ENCODE assay signal across 22 cellular contexts in genomic region chr13:75803982-75804381, GRCh38.
DNase-seq lines count a peak whose midpoint lies in the region; ATAC-seq and TF ChIP-seq lines count a peak whose summit lies in the region.
"Had no signal": no experiment of that assay in that cellular context is flagged by ENCODE, and none has a peak within 500 bp of the region (broad histone marks: within the 10 kb centered on the region; RNA-seq: fewer than 3 reads in every experiment).

No MANE protein-coding gene starts in this region.

- H3K27me3 ChIP-seq in heart right ventricle (no peaks in the 10 kb centered on the region), transverse colon (no peaks in the 10 kb centered on the region), Caco-2 (replicated peaks; ENCODE audit: control insufficient read depth, insufficient read depth, low read length) (no peaks in the 10 kb centered on the region)
- H3K27me3 ChIP-seq: sigmoid colon had no signal

- H3K4me1 Mint-ChIP-seq in activated T-cell treated with anti-CD3 and anti-CD28 coated beads, Interleukin-2, amount 50 U/mL, for 72 hours (ENCODE audit: low read depth), result peaks cover 51% of the 10 kb centered on the region
- H3K4me1 Mint-ChIP-seq in activated T-cell treated with anti-CD3 and anti-CD28 coated beads, Interleukin-2, amount 50 U/mL, for 4 hours (ENCODE audit: low read depth), result peaks cover 30% of the 10 kb centered on the region
- H3K4me1 Mint-ChIP-seq in progenitor cell of endocrine pancreas (ENCODE audit: low read depth) (peaks cover 16% of the 10 kb centered on the region), Caco-2 (ENCODE audit: low read depth, unreplicated experiment) (peaks cover 41% of the 10 kb centered on the region)
- H3K4me1 Mint-ChIP-seq in natural killer cell treated with Interleukin-12 subunit alpha and Interleukin-12 subunit beta and Interleukin-15 and Interleukin-18, amount 100 ng/mL, for 72 hours (ENCODE audit: low read depth in 2 of 2), result peaks cover 10 to 11% of the 10 kb centered on the region in 2 donors

- no peak for TF ChIP-seq POLR2A in transverse colon (IDR thresholded peaks at IDR 0.05)

- H3K36me3 ChIP-seq in heart right ventricle, result peaks cover 0 to 20% (median 0%) of the 10 kb centered on the region in 9 donors
- H3K36me3 ChIP-seq in transverse colon, result peaks cover 0 to 7% (median 1%) of the 10 kb centered on the region in 4 donors
- peaks cover 4% of the 10 kb centered on the region for H3K36me3 ChIP-seq in Caco-2 (ENCODE audit: control insufficient read depth, insufficient read depth, low read length)
- H3K36me3 ChIP-seq: sigmoid colon had no signal

- TF ChIP-seq CTCF in heart right ventricle (IDR thresholded peaks at IDR 0.05), result no peak
- no peak for TF ChIP-seq CTCF in progenitor cell of endocrine pancreas (IDR thresholded peaks at IDR 0.05; ENCODE audit: unreplicated experiment)
- TF ChIP-seq CTCF in transverse colon (IDR thresholded peaks at IDR 0.05), result no peak
- no peak for TF ChIP-seq CTCF in Caco-2 (IDR thresholded peaks at IDR 0.05; ENCODE audit: insufficient read depth in 1 of 2, low read depth in 1 of 2, low read length in 1 of 2, severe bottlenecking in 1 of 2, unreplicated experiment in 1 of 2)

- intact Hi-C loops in heart right ventricle (cut with DNase I) (loop anchor here in 6 of 10 donors (5.0 to 10.0 kb wide), 3 partner anchors 42 to 109 kb away; no protein-coding TSS in a partner anchor), transverse colon (cut with DNase I; ENCODE audit: low total_unique reads) (no loop called here), Caco-2 (cut with micrococcal nuclease; ENCODE audit: unreplicated experiment) (no loop called here)

- no peaks in the 10 kb centered on the region for H3K9me3 Mint-ChIP-seq in activated T-cell treated with anti-CD3 and anti-CD28 coated beads, Interleukin-2, amount 50 U/mL, for 72 hours
- no peaks in the 10 kb centered on the region for H3K9me3 Mint-ChIP-seq in activated T-cell treated with anti-CD3 and anti-CD28 coated beads, Interleukin-2, amount 50 U/mL, for 4 hours
- H3K9me3 Mint-ChIP-seq in progenitor cell of endocrine pancreas (ENCODE audit: low read depth), result no peaks in the 10 kb centered on the region
- H3K9me3 Mint-ChIP-seq in natural killer cell treated with Interleukin-12 subunit alpha and Interleukin-12 subunit beta and Interleukin-15 and Interleukin-18, amount 100 ng/mL, for 72 hours, result no peaks in the 10 kb centered on the region
- H3K9me3 Mint-ChIP-seq in Caco-2 (ENCODE audit: unreplicated experiment), result no peaks in the 10 kb centered on the region
- H3K9me3 Mint-ChIP-seq: activated CD8-positive, alpha-beta T cell treated with anti-CD3 and anti-CD28 coated beads for 36 hours; activated naive CD8-positive, alpha-beta T cell treated with anti-CD3 and anti-CD28 coated beads for 36 hours had no signal

- CTCF ChIA-PET in Caco-2 (lab: Charles Lee), result no interaction called here

- DNase-seq in activated T-cell treated with anti-CD3 and anti-CD28 coated beads, Interleukin-2, amount 50 U/mL, for 72 hours, result no peak
- no peak for DNase-seq in activated T-cell treated with anti-CD3 and anti-CD28 coated beads, Interleukin-2, amount 50 U/mL, for 4 hours
- DNase-seq in heart right ventricle, result peak in 1 of 2 donors; percentile 32
- no peak for DNase-seq in progenitor cell of endocrine pancreas (ENCODE audit: low spot score, unreplicated experiment)
- DNase-seq in transverse colon, result no peak
- DNase-seq in natural killer cell treated with Interleukin-12 subunit alpha and Interleukin-12 subunit beta and Interleukin-15 and Interleukin-18, amount 100 ng/mL, for 72 hours (ENCODE audit: low spot score), result no peak
- no peak for DNase-seq in Kasumi-1 (lab: John Stamatoyannopoulos, UW)
- DNase-seq in Caco-2, result no peak
- DNase-seq: activated CD8-positive, alpha-beta T cell treated with anti-CD3 and anti-CD28 coated beads for 36 hours; activated naive CD8-positive, alpha-beta T cell treated with anti-CD3 and anti-CD28 coated beads for 36 hours; central memory CD4-positive, alpha-beta T cell; effector CD8-positive, alpha-beta T cell; hippocampal formation; KBM-7; kidney glomerular epithelial cell; MV-4-11; NCI-H1930; NCI-H345; sigmoid colon; stimulated activated CD4-positive, alpha-beta T cell treated with anti-CD3 and anti-CD28 coated beads, Interleukin-2, amount 100 ng/mL, for 24 hours had no signal

- no peak overlapping the region for H3K4me3 Mint-ChIP-seq in activated T-cell treated with anti-CD3 and anti-CD28 coated beads, Interleukin-2, amount 50 U/mL, for 72 hours
- H3K4me3 Mint-ChIP-seq in activated T-cell treated with anti-CD3 and anti-CD28 coated beads, Interleukin-2, amount 50 U/mL, for 4 hours, result no peak overlapping the region
- H3K4me3 Mint-ChIP-seq in progenitor cell of endocrine pancreas (ENCODE audit: low read depth) (no peak overlapping the region), Caco-2 (ENCODE audit: unreplicated experiment) (no peak overlapping the region)
- no peak overlapping the region for H3K4me3 Mint-ChIP-seq in natural killer cell treated with Interleukin-12 subunit alpha and Interleukin-12 subunit beta and Interleukin-15 and Interleukin-18, amount 100 ng/mL, for 72 hours
- H3K4me3 Mint-ChIP-seq: activated naive CD8-positive, alpha-beta T cell treated with anti-CD3 and anti-CD28 coated beads for 36 hours; B cell had no signal

- BruUV-seq in Caco-2 (replicated peaks; lab: Mats Ljungman, UMichigan), result no TSS peak

- no peaks in the 10 kb centered on the region for H3K9me3 ChIP-seq in heart right ventricle
- H3K9me3 ChIP-seq in transverse colon, result no peaks in the 10 kb centered on the region
- no peaks in the 10 kb centered on the region for H3K9me3 ChIP-seq in Caco-2
- H3K9me3 ChIP-seq: sigmoid colon had no signal

- POLR2A ChIA-PET in Caco-2 (lab: Charles Lee), result no interaction called here

- H3K27ac ChIP-seq in heart right ventricle, result peak overlapping the region; percentile 61 to 94 (median 88)
- no peak overlapping the region for H3K27ac ChIP-seq in transverse colon
- H3K27ac ChIP-seq: 22Rv1, sigmoid colon had no signal

- H3K27me3 Mint-ChIP-seq in activated T-cell treated with anti-CD3 and anti-CD28 coated beads, Interleukin-2, amount 50 U/mL, for 72 hours (ENCODE audit: low read depth), result no peaks in the 10 kb centered on the region
- no peaks in the 10 kb centered on the region for H3K27me3 Mint-ChIP-seq in activated T-cell treated with anti-CD3 and anti-CD28 coated beads, Interleukin-2, amount 50 U/mL, for 4 hours (ENCODE audit: low read depth)
- H3K27me3 Mint-ChIP-seq in progenitor cell of endocrine pancreas (no peaks in the 10 kb centered on the region), Caco-2 (ENCODE audit: insufficient read depth, unreplicated experiment) (no peaks in the 10 kb centered on the region)
- no peaks in the 10 kb centered on the region for H3K27me3 Mint-ChIP-seq in natural killer cell treated with Interleukin-12 subunit alpha and Interleukin-12 subunit beta and Interleukin-15 and Interleukin-18, amount 100 ng/mL, for 72 hours
- H3K27me3 Mint-ChIP-seq: activated CD8-positive, alpha-beta T cell treated with anti-CD3 and anti-CD28 coated beads for 36 hours; activated naive CD8-positive, alpha-beta T cell treated with anti-CD3 and anti-CD28 coated beads for 36 hours; B cell had no signal

- 46 to 61% methylated on average over 8 of the region's 8 CpGs for WGBS in heart right ventricle, 2 donors
- WGBS in transverse colon (ENCODE audit: low coverage in 1 of 2), 2 donors, result 87% methylated on average over 3 to 8 of the region's 8 CpGs

- H3K4me1 ChIP-seq in heart right ventricle, result peaks cover 0 to 38% (median 11%) of the 10 kb centered on the region in 9 donors
- H3K4me1 ChIP-seq in transverse colon, result peaks cover 0 to 33% (median 11%) of the 10 kb centered on the region in 4 donors
- H3K4me1 ChIP-seq in Caco-2, result no peaks in the 10 kb centered on the region
- H3K4me1 ChIP-seq: sigmoid colon had no signal

- peaks cover 0 to 2% of the 10 kb centered on the region in 2 donors for H3K36me3 Mint-ChIP-seq in activated T-cell treated with anti-CD3 and anti-CD28 coated beads, Interleukin-2, amount 50 U/mL, for 72 hours (ENCODE audit: insufficient read depth in 2 of 2)
- H3K36me3 Mint-ChIP-seq in activated T-cell treated with anti-CD3 and anti-CD28 coated beads, Interleukin-2, amount 50 U/mL, for 4 hours (ENCODE audit: insufficient read depth), result peaks cover 16% of the 10 kb centered on the region
- H3K36me3 Mint-ChIP-seq in progenitor cell of endocrine pancreas (ENCODE audit: insufficient read depth) (no peaks in the 10 kb centered on the region), Caco-2 (ENCODE audit: insufficient read depth, unreplicated experiment) (peaks cover 100% of the 10 kb centered on the region)
- H3K36me3 Mint-ChIP-seq in natural killer cell treated with Interleukin-12 subunit alpha and Interleukin-12 subunit beta and Interleukin-15 and Interleukin-18, amount 100 ng/mL, for 72 hours, result no peaks in the 10 kb centered on the region

- peak overlapping the region in 9 of 10 donors; percentile 25 to 60 (median 52) for H3K4me3 ChIP-seq in heart right ventricle
- H3K4me3 ChIP-seq in transverse colon, result no peak overlapping the region
- no peak overlapping the region for H3K4me3 ChIP-seq in Caco-2 (ENCODE audit: low read depth, low read length)
- H3K4me3 ChIP-seq: sigmoid colon had no signal

- no peak for ATAC-seq in activated T-cell treated with anti-CD3 and anti-CD28 coated beads, Interleukin-2, amount 50 U/mL, for 72 hours (replicated peaks in 1 of 2)
- ATAC-seq in activated T-cell treated with anti-CD3 and anti-CD28 coated beads, Interleukin-2, amount 50 U/mL, for 4 hours, result no peak
- peak; percentile 74 to 88 (median 78) for ATAC-seq in heart right ventricle
- ATAC-seq in natural killer cell treated with Interleukin-12 subunit alpha and Interleukin-12 subunit beta and Interleukin-15 and Interleukin-18, amount 100 ng/mL, for 72 hours, result no peak

- peak overlapping the region; percentile 82 for H3K27ac Mint-ChIP-seq in activated T-cell treated with anti-CD3 and anti-CD28 coated beads, Interleukin-2, amount 50 U/mL, for 72 hours
- H3K27ac Mint-ChIP-seq in progenitor cell of endocrine pancreas, result peak overlapping the region; percentile 21
- H3K27ac Mint-ChIP-seq in natural killer cell treated with Interleukin-12 subunit alpha and Interleukin-12 subunit beta and Interleukin-15 and Interleukin-18, amount 100 ng/mL, for 72 hours, result no peak overlapping the region
- no peak overlapping the region for H3K27ac Mint-ChIP-seq in Caco-2 (ENCODE audit: unreplicated experiment)
- H3K27ac Mint-ChIP-seq: B cell had no signal

- in situ Hi-C loops in transverse colon (cut with MboI; ENCODE audit: low pct_ligation_motif_present in 1 of 4, low pct_unique_long_range_greater_than_20kb in 1 of 4, low sequenced_read_pairs in 3 of 4), result no loop called here

- no peak for TF ChIP-seq EP300 in transverse colon (IDR thresholded peaks at IDR 0.05; ENCODE audit: low read depth)

Comparison
In these comparisons a context has a peak if more than half of its experiments do, and no peak if none do; other contexts are left out.
1. ATAC-seq: peak in heart right ventricle (8 of 8); none in activated T-cell treated with anti-CD3 and anti-CD28 coated beads, Interleukin-2, amount 50 U/mL, for 72 hours (0 of 2), activated T-cell treated with anti-CD3 and anti-CD28 coated beads, Interleukin-2, amount 50 U/mL, for 4 hours (0 of 2) and natural killer cell treated with Interleukin-12 subunit alpha and Interleukin-12 subunit beta and Interleukin-15 and Interleukin-18, amount 100 ng/mL, for 72 hours (0 of 2).
2. H3K27ac Mint-ChIP-seq: peak in activated T-cell treated with anti-CD3 and anti-CD28 coated beads, Interleukin-2, amount 50 U/mL, for 72 hours (single experiment) and progenitor cell of endocrine pancreas (single experiment); none in natural killer cell treated with Interleukin-12 subunit alpha and Interleukin-12 subunit beta and Interleukin-15 and Interleukin-18, amount 100 ng/mL, for 72 hours (0 of 2) and Caco-2 (single experiment).
3. H3K27ac ChIP-seq: peak in heart right ventricle (10 of 10); none in transverse colon (0 of 4).
4. H3K4me3 ChIP-seq: peak in heart right ventricle (9 of 10); none in transverse colon (0 of 4) and Caco-2 (single experiment).
5. intact Hi-C loops: an anchor here in heart right ventricle (5.0 to 10.0 kb wide); none called in transverse colon and Caco-2.